In genomic region chr17:63477471-63478440, GRCh38 we compare ENCODE assay signal across 8 cellular contexts. TPM values are rescaled to one million over a fixed set of nuclear protein-coding genes. Genes with fewer than 3 reads are reported as not detected.
A peak's percentile ranks its signal among the peaks of the same experiment; 100 is the strongest.
DNase-seq lines count a peak whose midpoint lies in the region; ATAC-seq and TF ChIP-seq lines count a peak whose summit lies in the region.

No MANE protein-coding gene starts in this region.

- peaks cover 40% of the 10 kb centered on the region for H3K27me3 Mint-ChIP-seq in activated CD8-positive, alpha-beta memory T cell treated with anti-CD3 and anti-CD28 coated beads, Interleukin-2, amount 10 ng/mL, durations not matched to agents 7 days and 5 days
- peaks cover 28% of the 10 kb centered on the region for H3K27me3 Mint-ChIP-seq in endodermal cell (ENCODE audit: insufficient read depth)
- peaks cover 19% of the 10 kb centered on the region for H3K27me3 Mint-ChIP-seq in osteocyte (ENCODE audit: unreplicated experiment)

- no peaks in the 10 kb centered on the region for H3K79me2 ChIP-seq in PC-3 (ENCODE audit: low read length)

- no peak overlapping the region for H3K27ac Mint-ChIP-seq in activated CD8-positive, alpha-beta memory T cell treated with anti-CD3 and anti-CD28 coated beads, Interleukin-2, amount 10 ng/mL, durations not matched to agents 7 days and 5 days
- H3K27ac Mint-ChIP-seq in endodermal cell (no peak overlapping the region), osteocyte (ENCODE audit: unreplicated experiment) (no peak overlapping the region)

- H3K27ac ChIP-seq in PC-3 (ENCODE audit: low read length) (no peak overlapping the region), endodermal cell (ENCODE audit: low read depth, low read length) (no peak overlapping the region)

- H3K36me3 ChIP-seq in PC-3 (ENCODE audit: low read depth, low read length) (no peaks in the 10 kb centered on the region), endodermal cell (ENCODE audit: control insufficient read depth, insufficient read depth, low read length) (no peaks in the 10 kb centered on the region)

- no TSS peak for BruUV-seq in PC-3 (replicated peaks; lab: Mats Ljungman, UMichigan)

- peak; percentile 11 for ATAC-seq in activated CD8-positive, alpha-beta memory T cell treated with anti-CD3 and anti-CD28 coated beads, Interleukin-2, amount 10 ng/mL, durations not matched to agents 7 days and 5 days
- peak; percentile 3 for ATAC-seq in PC-3

- H2AFZ ChIP-seq in PC-3 (ENCODE audit: low read length) = peak overlapping the region; percentile 66

- TF ChIP-seq CTCF in PC-3 (conservative IDR thresholded peaks at IDR 0.05; ENCODE audit: low read depth, low read length) (no peak), endodermal cell (conservative IDR thresholded peaks at IDR 0.05) (no peak), osteocyte (IDR thresholded peaks at IDR 0.05) (no peak), GM10248 (IDR thresholded peaks at IDR 0.05; ENCODE audit: control extremely low read depth, extremely low read depth, low read depth, missing control alignments) (no peak)

- peaks cover 10% of the 10 kb centered on the region for H3K4me1 Mint-ChIP-seq in activated CD8-positive, alpha-beta memory T cell treated with anti-CD3 and anti-CD28 coated beads, Interleukin-2, amount 10 ng/mL, durations not matched to agents 7 days and 5 days
- peaks cover 19% of the 10 kb centered on the region for H3K4me1 Mint-ChIP-seq in endodermal cell
- H3K4me1 Mint-ChIP-seq in osteocyte (ENCODE audit: unreplicated experiment) = peaks cover 13% of the 10 kb centered on the region

- no peaks in the 10 kb centered on the region for H4K20me1 ChIP-seq in PC-3 (ENCODE audit: low read length)

- H3K4me3 ChIP-seq in PC-3 (ENCODE audit: low read length) (peak overlapping the region; percentile 78), endodermal cell (ENCODE audit: low read length) (peak overlapping the region; percentile 60)

- intact Hi-C loops in PC-3 (cut with micrococcal nuclease) = loop anchor here (1.0 to 2.0 kb wide), 2 partner anchors 17 to 49 kb away; no protein-coding TSS in a partner anchor

- H3K9ac ChIP-seq in PC-3 (ENCODE audit: low read length) (peak overlapping the region; percentile 16; the same call in 1 of the 2 replicates), endodermal cell (ENCODE audit: extremely low read depth, low read length, poor library complexity, severe bottlenecking) (no peak overlapping the region)

- H3K9me3 ChIP-seq in PC-3 (ENCODE audit: low read length) (no peaks in the 10 kb centered on the region), endodermal cell (ENCODE audit: control insufficient read depth, low read length) (no peaks in the 10 kb centered on the region)

- no peaks in the 10 kb centered on the region for H3K36me3 Mint-ChIP-seq in activated CD8-positive, alpha-beta memory T cell treated with anti-CD3 and anti-CD28 coated beads, Interleukin-2, amount 10 ng/mL, durations not matched to agents 7 days and 5 days
- H3K36me3 Mint-ChIP-seq in endodermal cell (ENCODE audit: low read depth) (no peaks in the 10 kb centered on the region), osteocyte (ENCODE audit: unreplicated experiment) (no peaks in the 10 kb centered on the region)

- CTCF ChIA-PET in activated CD8-positive, alpha-beta memory T cell treated with anti-CD3 and anti-CD28 coated beads, Interleukin-2, amount 10 ng/mL, durations not matched to agents 7 days and 5 days (lab: Charles Lee) = interaction anchor here (0.8 to 10.5 kb wide), 26 partner anchors 9 to 395 kb away, joined by 3 to 324 read pairs (median 4); partner anchors contain the start of genes CYB561, DCAF7 and TACO1
- CTCF ChIA-PET in PC-3 (lab: Charles Lee) = interaction anchor here (0.6 to 2.2 kb wide), 14 partner anchors 17 to 144 kb away, joined by 3 to 38 read pairs (median 6); partner anchors contain the start of gene CYB561
- CTCF ChIA-PET in GM10248 (lab: Yijun Ruan, JAX) = interaction anchor here (0.8 to 9.3 kb wide), 22 partner anchors 8 to 1272 kb away, joined by 3 to 224 read pairs (median 8); partner anchors contain the start of gene CYB561

- POLR2A ChIA-PET in PC-3 (lab: Charles Lee; ENCODE audit: unreplicated experiment) = interaction anchor here (0.5 to 1.0 kb wide), 3 partner anchors 36 to 52 kb away, joined by 3 to 6 read pairs (median 5); no protein-coding TSS in a partner anchor
- POLR2A ChIA-PET in GM10248 (lab: Yijun Ruan, JAX) = no interaction called here

- H3F3A ChIP-seq in PC-3 (ENCODE audit: low read length, unreplicated experiment) = no peaks in the 10 kb centered on the region

- H3K9me3 Mint-ChIP-seq in activated CD8-positive, alpha-beta memory T cell treated with anti-CD3 and anti-CD28 coated beads, Interleukin-2, amount 10 ng/mL, durations not matched to agents 7 days and 5 days (ENCODE audit: low read depth) = no peaks in the 10 kb centered on the region
- no peaks in the 10 kb centered on the region for H3K9me3 Mint-ChIP-seq in endodermal cell
- H3K9me3 Mint-ChIP-seq in osteocyte (ENCODE audit: unreplicated experiment) = no peaks in the 10 kb centered on the region

- H3K4me1 ChIP-seq in PC-3 (ENCODE audit: insufficient read depth, low read length) (peaks cover 20% of the 10 kb centered on the region), endodermal cell (ENCODE audit: control insufficient read depth, insufficient read depth, low read length) (peaks cover 2% of the 10 kb centered on the region)

- no peaks in the 10 kb centered on the region for H3K9me2 ChIP-seq in PC-3 (replicated peaks; ENCODE audit: low read length)

- H3K4me2 ChIP-seq in PC-3 (ENCODE audit: low read length) = peak overlapping the region; percentile 87

- 13 to 22% methylated on average over 23 to 45 of the region's 45 CpGs for WGBS in endodermal cell (ENCODE audit: insufficient coverage in 1 of 2, insufficient read length in 1 of 2), 2 experiments

- no peak for DNase-seq in activated CD8-positive, alpha-beta memory T cell treated with anti-CD3 and anti-CD28 coated beads, Interleukin-2, amount 10 ng/mL, durations not matched to agents 7 days and 5 days
- no peak for DNase-seq in activated CD8-positive, alpha-beta memory T cell treated with anti-CD3 and anti-CD28 coated beads for 24 hours
- DNase-seq in PC-3 (peak; percentile 7), endodermal cell (peak; percentile 85), osteocyte (ENCODE audit: extremely low spot score, unreplicated experiment) (no peak), GM10248 (ENCODE audit: extremely low spot score) (no peak), HK-2 (ENCODE audit: unreplicated experiment) (no peak)
- DNase-seq in stimulated activated CD4-positive, alpha-beta T cell treated with anti-CD3 and anti-CD28 coated beads, Interleukin-4, amount 100 ng/mL, for 1 hour = no peak

- peak overlapping the region; percentile 62 for H3K4me3 Mint-ChIP-seq in activated CD8-positive, alpha-beta memory T cell treated with anti-CD3 and anti-CD28 coated beads, Interleukin-2, amount 10 ng/mL, durations not matched to agents 7 days and 5 days
- H3K4me3 Mint-ChIP-seq in endodermal cell = peak overlapping the region; percentile 64
- H3K4me3 Mint-ChIP-seq in osteocyte (ENCODE audit: unreplicated experiment) = peak overlapping the region; percentile 79

- H3K27me3 ChIP-seq in PC-3 (ENCODE audit: low read length) = no peaks in the 10 kb centered on the region
- H3K27me3 ChIP-seq in endodermal cell (ENCODE audit: control insufficient read depth, insufficient read depth, low read length, poor library complexity, severe bottlenecking) = peaks cover 33% of the 10 kb centered on the region

RNA-seq across cellular contexts. Expression of gene ACE, which starts 0.9 kb away (rescaled TPM):
- total RNA-seq in activated CD8-positive, alpha-beta memory T cell treated with anti-CD3 and anti-CD28 coated beads, Interleukin-2, amount 10 ng/mL, durations not matched to agents 7 days and 5 days = 1 to 10 TPM in 1 of 2 experiments, under 1 TPM in 1; 0.33 to 2.2 TPM
- total RNA-seq in PC-3 (2014; rRNA removed) (8.7 and 9.1 TPM in 2 replicates), endodermal cell (10 to 100 TPM in 1 of 2 donors, 1 to 10 TPM in 1; 4.6 to 12.5 TPM), osteocyte (0.91 and 1.1 TPM in 2 replicates)
- polyA plus RNA-seq in endodermal cell (2013, experiment 1 of 2) = 1.6 TPM
- polyA plus RNA-seq in endodermal cell (2013, experiment 2 of 2) = 1.9 TPM

RNA-seq across cellular contexts. Expression of gene CYB561, which starts 31.6 kb away (rescaled TPM):
- total RNA-seq in activated CD8-positive, alpha-beta memory T cell treated with anti-CD3 and anti-CD28 coated beads, Interleukin-2, amount 10 ng/mL, durations not matched to agents 7 days and 5 days = 10 to 100 TPM in 1 of 2 experiments, 1 to 10 TPM in 1; 2.2 to 13.6 TPM
- total RNA-seq in PC-3 (2014; rRNA removed) (125 and 145 TPM in 2 replicates), endodermal cell (10 to 100 TPM; 24.4 to 27.5 TPM), osteocyte (5.7 and 6.1 TPM in 2 replicates)
- polyA plus RNA-seq in endodermal cell (2013, experiment 1 of 2) = 11.7 TPM
- polyA plus RNA-seq in endodermal cell (2013, experiment 2 of 2) = 10.6 TPM

RNA-seq across cellular contexts. Expression of gene KCNH6, which starts 45.4 kb away (rescaled TPM):
- not detected for total RNA-seq in activated CD8-positive, alpha-beta memory T cell treated with anti-CD3 and anti-CD28 coated beads, Interleukin-2, amount 10 ng/mL, durations not matched to agents 7 days and 5 days
- total RNA-seq in PC-3 (2014; rRNA removed) (not detected in 2 replicates), endodermal cell (under 1 TPM; 0.79 to 0.95 TPM), osteocyte (not detected in 2 replicates)
- 0.46 TPM for polyA plus RNA-seq in endodermal cell (2013, experiment 1 of 2)
- 0.29 TPM for polyA plus RNA-seq in endodermal cell (2013, experiment 2 of 2)

Comparison
In these comparisons a context has a peak if more than half of its experiments do, and no peak if none do; other contexts are left out.
1. DNase-seq: peak in PC-3 (single experiment) and endodermal cell (single experiment); none in activated CD8-positive, alpha-beta memory T cell treated with anti-CD3 and anti-CD28 coated beads, Interleukin-2, amount 10 ng/mL, durations not matched to agents 7 days and 5 days (single experiment), activated CD8-positive, alpha-beta memory T cell treated with anti-CD3 and anti-CD28 coated beads for 24 hours (single experiment), osteocyte (single experiment), stimulated activated CD4-positive, alpha-beta T cell treated with anti-CD3 and anti-CD28 coated beads, Interleukin-4, amount 100 ng/mL, for 1 hour (single experiment), GM10248 (single experiment) and HK-2 (single experiment).
2. Peak in every context shown above with its lines, with median percentiles within 50 percentile points of each other: H3K4me3 Mint-ChIP-seq.